Comparison of ENCODE assay signal across 14 cellular contexts in the genomic region with DNA sequence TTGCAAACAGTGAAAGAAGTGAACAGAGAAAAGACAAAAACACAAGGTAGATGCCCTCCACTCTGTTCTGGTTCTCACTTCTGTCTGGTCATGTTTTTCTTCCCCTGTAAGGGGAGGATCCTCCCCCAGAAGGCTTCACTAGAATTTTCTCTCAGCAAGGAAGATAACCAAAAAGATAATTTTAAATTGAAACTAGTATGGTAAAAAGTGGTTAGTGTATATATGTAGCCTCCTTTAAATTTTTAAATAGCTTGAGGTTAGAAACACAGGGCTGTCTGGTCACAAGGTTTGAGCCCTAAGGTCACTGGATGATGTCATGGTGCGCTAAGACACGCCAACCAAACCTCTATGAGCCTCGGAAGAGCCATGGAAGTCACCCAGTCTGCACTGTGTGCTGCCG. TPM values are rescaled to one million over a fixed set of nuclear protein-coding genes. Genes with fewer than 3 reads are reported as not detected.
DNase-seq lines count a peak whose midpoint lies in the region; ATAC-seq and TF ChIP-seq lines count a peak whose summit lies in the region.
"Had no signal": no experiment of that assay in that cellular context is flagged by ENCODE, and none has a peak within 500 bp of the region (broad histone marks: within the 10 kb centered on the region; RNA-seq: fewer than 3 reads in every experiment).

No MANE protein-coding gene starts in this region.

- no peak overlapping the region for H3K4me3 ChIP-seq in esophagus muscularis mucosa
- H3K4me3 ChIP-seq: vagina had no signal

- no peak overlapping the region for H3K27ac Mint-ChIP-seq in activated naive CD8-positive, alpha-beta T cell treated with anti-CD3 and anti-CD28 coated beads, Interleukin-2, amount 50 U/mL, for 24 hours
- H3K27ac Mint-ChIP-seq: activated naive CD4-positive, alpha-beta T cell treated with anti-CD3 and anti-CD28 coated beads, Interleukin-2, amount 10 ng/mL, durations not matched to agents 7 days and 5 days; stimulated activated effector memory CD8-positive, alpha-beta T cell treated with anti-CD3 and anti-CD28 coated beads, Interleukin-12 subunit alpha, Interleukin-12 subunit beta, amount 100 ng/mL, for 72 hours had no signal

- 78% methylated on average over 4 of the region's 4 CpGs for WGBS in esophagus muscularis mucosa

- no peaks in the 10 kb centered on the region for H3K27me3 Mint-ChIP-seq in activated naive CD8-positive, alpha-beta T cell treated with anti-CD3 and anti-CD28 coated beads, Interleukin-2, amount 50 U/mL, for 24 hours
- H3K27me3 Mint-ChIP-seq: activated naive CD4-positive, alpha-beta T cell treated with anti-CD3 and anti-CD28 coated beads, Interleukin-2, amount 10 ng/mL, durations not matched to agents 7 days and 5 days had no signal

- peaks cover 0 to 31% (median 23%) of the 10 kb centered on the region in 4 donors for H3K36me3 ChIP-seq in esophagus muscularis mucosa

- intact Hi-C loops in esophagus muscularis mucosa (cut with DNase I) = no loop called here

- no peak overlapping the region for H3K27ac ChIP-seq in esophagus muscularis mucosa (replicated peaks in 1 of 4)
- H3K27ac ChIP-seq: vagina had no signal

- no peak for TF ChIP-seq EP300 in esophagus muscularis mucosa (IDR thresholded peaks at IDR 0.05)

- in situ Hi-C loops in ACHN (cut with HindIII; ENCODE audit: low pct_ligation_motif_present, low pct_unique_long_range_greater_than_20kb, low sequenced_read_pairs) = no loop called here

- no peaks in the 10 kb centered on the region for H3K9me3 Mint-ChIP-seq in activated naive CD8-positive, alpha-beta T cell treated with anti-CD3 and anti-CD28 coated beads, Interleukin-2, amount 50 U/mL, for 24 hours
- H3K9me3 Mint-ChIP-seq: activated naive CD4-positive, alpha-beta T cell treated with anti-CD3 and anti-CD28 coated beads, Interleukin-2, amount 10 ng/mL, durations not matched to agents 7 days and 5 days; stimulated activated effector memory CD8-positive, alpha-beta T cell treated with anti-CD3 and anti-CD28 coated beads, Interleukin-12 subunit alpha, Interleukin-12 subunit beta, amount 100 ng/mL, for 72 hours had no signal

- no peak for TF ChIP-seq CTCF in esophagus muscularis mucosa (IDR thresholded peaks at IDR 0.05)

- H3K36me3 Mint-ChIP-seq in activated naive CD8-positive, alpha-beta T cell treated with anti-CD3 and anti-CD28 coated beads, Interleukin-2, amount 50 U/mL, for 24 hours (ENCODE audit: low read depth) = peaks cover 28% of the 10 kb centered on the region

- no peaks in the 10 kb centered on the region for H3K9me3 ChIP-seq in esophagus muscularis mucosa
- H3K9me3 ChIP-seq: vagina had no signal

- TF ChIP-seq POLR2A in esophagus muscularis mucosa (IDR thresholded peaks at IDR 0.05; ENCODE audit: low read depth) = no peak

- no peak for DNase-seq in activated naive CD8-positive, alpha-beta T cell treated with anti-CD3 and anti-CD28 coated beads, Interleukin-2, amount 50 U/mL, for 24 hours
- DNase-seq in ACHN = no peak
- no peak for DNase-seq in SIG-M5 (lab: John Stamatoyannopoulos, UW)
- no peak for DNase-seq in esophagus muscularis mucosa (ENCODE audit: extremely low spot score)
- DNase-seq in NCI-H1092 treated with DMSO at 0.1 percent for 48 hours (lab: John Stamatoyannopoulos, UW) = no peak
- DNase-seq: activated CD8-positive, alpha-beta memory T cell treated with anti-CD3 and anti-CD28 coated beads for 24 hours; activated naive CD4-positive, alpha-beta T cell treated with anti-CD3 and anti-CD28 coated beads, Interleukin-2, amount 10 ng/mL, durations not matched to agents 7 days and 5 days; NCI-H526; stimulated activated CD4-positive, alpha-beta T cell treated with anti-CD3 and anti-CD28 coated beads, Interleukin-2, amount 100 ng/mL, for 24 hours had no signal

- no peak overlapping the region for H3K4me3 Mint-ChIP-seq in activated naive CD8-positive, alpha-beta T cell treated with anti-CD3 and anti-CD28 coated beads, Interleukin-2, amount 50 U/mL, for 24 hours
- H3K4me3 Mint-ChIP-seq: activated naive CD4-positive, alpha-beta T cell treated with anti-CD3 and anti-CD28 coated beads, Interleukin-2, amount 10 ng/mL, durations not matched to agents 7 days and 5 days; stimulated activated effector memory CD8-positive, alpha-beta T cell treated with anti-CD3 and anti-CD28 coated beads, Interleukin-12 subunit alpha, Interleukin-12 subunit beta, amount 100 ng/mL, for 72 hours had no signal

- ATAC-seq in GM18511 (IDR thresholded peaks at IDR 0.05; ENCODE audit: unreplicated experiment) = peak; percentile 73
- peak; percentile 70 for ATAC-seq in GM21390 (IDR thresholded peaks at IDR 0.05; ENCODE audit: unreplicated experiment)
- ATAC-seq in HG03045 (IDR thresholded peaks at IDR 0.05; ENCODE audit: unreplicated experiment) = peak; percentile 75
- peak; percentile 46 for ATAC-seq in activated naive CD8-positive, alpha-beta T cell treated with anti-CD3 and anti-CD28 coated beads, Interleukin-2, amount 50 U/mL, for 24 hours

- H3K4me1 Mint-ChIP-seq in activated naive CD8-positive, alpha-beta T cell treated with anti-CD3 and anti-CD28 coated beads, Interleukin-2, amount 50 U/mL, for 24 hours = peaks cover 6% of the 10 kb centered on the region
- H3K4me1 Mint-ChIP-seq: activated naive CD4-positive, alpha-beta T cell treated with anti-CD3 and anti-CD28 coated beads, Interleukin-2, amount 10 ng/mL, durations not matched to agents 7 days and 5 days; stimulated activated effector memory CD8-positive, alpha-beta T cell treated with anti-CD3 and anti-CD28 coated beads, Interleukin-12 subunit alpha, Interleukin-12 subunit beta, amount 100 ng/mL, for 72 hours had no signal

- no peaks in the 10 kb centered on the region for H3K27me3 ChIP-seq in esophagus muscularis mucosa
- H3K27me3 ChIP-seq: vagina had no signal

- peaks cover 0 to 16% (median 0%) of the 10 kb centered on the region in 4 donors for H3K4me1 ChIP-seq in esophagus muscularis mucosa

RNA-seq across cellular contexts. Expression of a gene that starts 5.6 kb away (rescaled TPM):
- 1 to 10 TPM in 1 of 4 donors, under 1 TPM in 3; 0.50 to 1.7 (median 0.73) TPM for total RNA-seq in esophagus muscularis mucosa

RNA-seq across cellular contexts. Expression of a gene that starts 25.6 kb away (rescaled TPM):
- total RNA-seq in esophagus muscularis mucosa = 10 to 100 TPM; 11.5 to 15.6 (median 13.7) TPM
